In the genomic region with DNA sequence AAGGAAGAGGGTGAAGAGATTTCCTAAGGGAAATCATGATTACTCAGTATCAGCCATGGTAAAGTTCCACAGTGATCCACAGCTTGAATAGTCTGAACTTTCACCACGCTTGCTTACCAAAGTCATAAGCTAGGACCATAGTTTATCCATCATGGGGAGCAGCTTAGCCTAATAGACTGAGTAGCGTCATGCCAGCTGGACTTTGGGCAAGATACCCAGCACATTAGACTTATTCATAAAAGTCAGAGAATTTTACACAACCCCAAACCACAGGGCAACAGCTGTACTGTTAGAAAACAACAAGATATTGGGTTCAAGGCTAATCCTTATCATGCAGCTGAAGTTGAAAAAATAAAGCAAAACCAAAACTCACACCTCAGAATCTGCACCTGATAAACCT, we compare ENCODE assay signal across 22 cellular contexts.
"Had no signal": no experiment of that assay in that cellular context is flagged by ENCODE, and none has a peak within 500 bp of the region (broad histone marks: within the 10 kb centered on the region; RNA-seq: fewer than 3 reads in every experiment).

No MANE protein-coding gene starts in this region.

- H3K9me3 ChIP-seq: SK-N-SH had no signal

- H3K27ac ChIP-seq: HL-60 had no signal

- DNase-seq: IMR-90, Karpas-422, KG1, MV-4-11, NCI-H1048, NCI-H1105, NCI-H1417, NCI-H1436 treated with DMSO at 0.1 percent for 48 hours, NCI-H1694, NCI-H187 treated with DMSO at 0.1 percent for 48 hours, NCI-H2029 treated with DMSO at 0.1 percent for 48 hours, NCI-H2171 treated with DMSO at 0.1 percent for 48 hours, NCI-H345, NCI-H524, NCI-H526 treated with DMSO at 0.1 percent for 48 hours, NCI-H748 treated with DMSO at 0.1 percent for 48 hours, Right ventricle myocardium superior, RPMI8226, SIG-M5, SK-N-SH, SW 1271 had no signal
